In genomic region chr12:63804746-63805145, GRCh38 we compare ENCODE assay signal across 13 cellular contexts. TPM values are rescaled to one million over a fixed set of nuclear protein-coding genes. Genes with fewer than 3 reads are reported as not detected.
A peak's percentile ranks its signal among the peaks of the same experiment; 100 is the strongest.
DNase-seq lines count a peak whose midpoint lies in the region; ATAC-seq and TF ChIP-seq lines count a peak whose summit lies in the region.
"Had no signal": no experiment of that assay in that cellular context is flagged by ENCODE, and none has a peak within 500 bp of the region (broad histone marks: within the 10 kb centered on the region; RNA-seq: fewer than 3 reads in every experiment).

No MANE protein-coding gene starts in this region.

- H3K4me1 Mint-ChIP-seq in WTC11 = no peaks in the 10 kb centered on the region
- H3K4me1 Mint-ChIP-seq: CD14-positive monocyte; CD8-positive, alpha-beta memory T cell had no signal

- H3K36me3 Mint-ChIP-seq in WTC11 = no peaks in the 10 kb centered on the region
- H3K36me3 Mint-ChIP-seq: IgD-negative memory B cell had no signal

- POLR2A ChIA-PET in WTC11 (lab: Charles Lee) = no interaction called here

- no peaks in the 10 kb centered on the region for H3K27me3 Mint-ChIP-seq in WTC11 (ENCODE audit: low read depth)
- H3K27me3 Mint-ChIP-seq: CD8-positive, alpha-beta memory T cell; IgD-negative memory B cell had no signal

- DNase-seq in EL = peak; percentile 8
- peak; percentile 32 for DNase-seq in fibroblast of villous mesenchyme (ENCODE audit: low read depth)
- no peak for DNase-seq in left colon
- no peak for DNase-seq in midbrain (lab: John Stamatoyannopoulos, UW)
- no peak for DNase-seq in WTC11 (ENCODE audit: low spot score)
- DNase-seq in activated CD4-positive, alpha-beta T cell treated with anti-CD3 and anti-CD28 coated beads, Interleukin-2, amount 50 U/mL, for 48 hours = no peak
- DNase-seq: Caco-2; CD8-positive, alpha-beta memory T cell; DND-41 had no signal

- ATAC-seq in left colon (no peak), WTC11 (no peak)

- H3K4me3 Mint-ChIP-seq in WTC11 = no peak overlapping the region
- H3K4me3 Mint-ChIP-seq: CD14-positive monocyte; CD8-positive, alpha-beta memory T cell had no signal

- no peak for TF ChIP-seq CTCF in 22Rv1 (IDR thresholded peaks at IDR 0.05)
- TF ChIP-seq CTCF in VCaP (conservative IDR thresholded peaks at IDR 0.05) = no peak
- TF ChIP-seq CTCF in fibroblast of villous mesenchyme (IDR thresholded peaks at IDR 0.05; ENCODE audit: insufficient read depth, low read depth, low read length) = no peak
- no peak for TF ChIP-seq CTCF in WTC11 (IDR thresholded peaks at IDR 0.05)

- peak overlapping the region; percentile 76; the same call in 1 of the 2 replicates for H3K27ac ChIP-seq in 22Rv1
- H3K27ac ChIP-seq in VCaP = peak overlapping the region; percentile 72

- H3K9me3 Mint-ChIP-seq in WTC11 = no peaks in the 10 kb centered on the region
- H3K9me3 Mint-ChIP-seq: CD14-positive monocyte; CD8-positive, alpha-beta memory T cell; IgD-negative memory B cell had no signal

- H3K4me3 ChIP-seq in fibroblast of villous mesenchyme (ENCODE audit: low read depth, low read length) = no peak overlapping the region

- H3K27ac Mint-ChIP-seq in WTC11 = no peak overlapping the region; the same call in 1 of the 2 replicates
- H3K27ac Mint-ChIP-seq: CD14-positive monocyte, IgD-negative memory B cell had no signal

- intact Hi-C loops in left colon (cut with DNase I, micrococcal nuclease) = loop anchor here in 1 of 2 donors (10.0 kb wide), 2 partner anchors 130 to 700 kb away; no protein-coding TSS in a partner anchor

- CTCF ChIA-PET in WTC11 (lab: Charles Lee) = no interaction called here

TF ChIP-seq in WTC11, 78 proteins besides CTCF, POLR2A, EP300 and RAD21:
- no peak for TF ChIP-seq STAT6 (CRISPR knock-in tag; conservative IDR thresholded peaks at IDR 0.05; ENCODE audit: low read depth)
- TF ChIP-seq ZNF416 (CRISPR knock-in tag; IDR thresholded peaks at IDR 0.05) = no peak
- TF ChIP-seq ATF3 (CRISPR knock-in tag; conservative IDR thresholded peaks at IDR 0.05) = no peak
- TF ChIP-seq FOXK1 (CRISPR knock-in tag; IDR thresholded peaks at IDR 0.05) = no peak
- TF ChIP-seq ETV6 (CRISPR knock-in tag; IDR thresholded peaks at IDR 0.05) = no peak
- no peak for TF ChIP-seq IRF1 (CRISPR knock-in tag; IDR thresholded peaks at IDR 0.05)
- no peak for TF ChIP-seq PRRX2 (CRISPR knock-in tag; IDR thresholded peaks at IDR 0.05)
- TF ChIP-seq E2F4 (CRISPR knock-in tag; IDR thresholded peaks at IDR 0.05; ENCODE audit: borderline replicate concordance, low read depth) = no peak
- no peak for TF ChIP-seq ZSCAN18 (CRISPR knock-in tag; IDR thresholded peaks at IDR 0.05)
TF ChIP-seq in WTC11: peak in this region for 0.

RNA-seq across cellular contexts. Expression of gene RXYLT1, which starts 25.0 kb away (rescaled TPM):
- total RNA-seq in fibroblast of villous mesenchyme (16.8 and 20.7 TPM in 2 replicates), left colon (10 to 100 TPM; 10.1 to 12.8 TPM), WTC11 (2021) (9.8 to 11.0 TPM (median 9.8 TPM) in 3 replicates)

RNA-seq across cellular contexts. Expression of gene SRGAP1, which starts 39.8 kb away (rescaled TPM):
- total RNA-seq in fibroblast of villous mesenchyme = 14.5 and 18.1 TPM in 2 replicates
- 10 to 100 TPM; 18.6 to 22.7 TPM for total RNA-seq in left colon
- total RNA-seq in WTC11 (2021) = 8.1 to 10.3 TPM (median 9.9 TPM) in 3 replicates

Comparison
In these comparisons a context has a peak if more than half of its experiments do, and no peak if none do; other contexts are left out.
1. DNase-seq: peak in EL (single experiment) and fibroblast of villous mesenchyme (single experiment); none in left colon (0 of 2), midbrain (single experiment), WTC11 (single experiment) and activated CD4-positive, alpha-beta T cell treated with anti-CD3 and anti-CD28 coated beads, Interleukin-2, amount 50 U/mL, for 48 hours (0 of 2).